In the genomic region with DNA sequence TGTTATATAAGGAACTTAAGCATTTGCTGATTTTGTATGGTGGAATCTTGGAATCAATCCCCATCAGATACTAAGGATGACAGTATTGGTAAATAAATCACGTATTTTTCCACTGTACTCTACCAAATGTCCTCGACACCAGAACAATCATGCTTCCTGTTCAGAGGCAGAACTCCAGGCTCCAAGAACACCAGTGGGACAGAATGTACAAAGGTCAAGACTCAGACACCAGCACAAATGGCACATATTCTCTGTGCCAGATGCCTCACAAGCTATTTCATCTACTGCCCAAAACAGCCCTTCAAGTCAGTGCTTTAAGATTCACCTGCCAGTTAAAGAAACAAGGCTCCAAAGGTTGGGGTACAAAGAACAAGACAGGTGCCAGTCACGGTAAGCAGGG, we compare ENCODE assay signal across 24 cellular contexts.
DNase-seq lines count a peak whose midpoint lies in the region; ATAC-seq, FAIRE-seq and TF ChIP-seq lines count a peak whose summit lies in the region.
"Had no signal": no experiment of that assay in that cellular context is flagged by ENCODE, and none has a peak within 500 bp of the region (broad histone marks: within the 10 kb centered on the region; RNA-seq: fewer than 3 reads in every experiment).

No MANE protein-coding gene starts in this region.

- H3K27ac ChIP-seq in HepG2 (ENCODE audit: extremely low read length, insufficient read depth, low read length) (peak overlapping the region; percentile 93), pancreas (peak overlapping the region; percentile 66 to 76 (median 71)), gastrocnemius medialis (peak overlapping the region; percentile 52 to 93 (median 69))
- H3K27ac ChIP-seq: 22Rv1, BLaER1, C4-2B had no signal

- TF ChIP-seq EP300 in HepG2 (IDR thresholded peaks at IDR 0.05; ENCODE audit: low read depth in 2 of 2, low read length in 2 of 2) = no peak
- no peak for TF ChIP-seq EP300 in HepG2 (CRISPR knock-in tag; IDR thresholded peaks at IDR 0.05; ENCODE audit: borderline replicate concordance)

- H3K36me3 Mint-ChIP-seq in activated CD4-positive, alpha-beta T cell treated with anti-CD3 and anti-CD28 coated beads, Interleukin-2, amount 10 ng/mL, durations not matched to agents 24 days and 14 days (ENCODE audit: low read depth) = no peaks in the 10 kb centered on the region
- H3K36me3 Mint-ChIP-seq: CD4-positive, CD25-positive, alpha-beta regulatory T cell; CD8-positive, alpha-beta T cell had no signal

- POLR2A ChIA-PET in HepG2 (lab: Yijun Ruan, JAX) = interaction anchor here (1.0 to 1.9 kb wide), 4 partner anchors 9 to 32 kb away, joined by 3 to 16 read pairs (median 7); no protein-coding TSS in a partner anchor

- H3K79me2 ChIP-seq in HepG2 (ENCODE audit: insufficient read depth, low read length) = no peaks in the 10 kb centered on the region

- peaks cover 35% of the 10 kb centered on the region for H3K4me1 ChIP-seq in HepG2 (ENCODE audit: insufficient read depth, low read length)
- peaks cover 0 to 12% (median 4%) of the 10 kb centered on the region in 3 donors for H3K4me1 ChIP-seq in pancreas
- peaks cover 34 to 43% of the 10 kb centered on the region in 2 donors for H3K4me1 ChIP-seq in gastrocnemius medialis
- H3K4me1 ChIP-seq: BLaER1, Caco-2 had no signal

- H3K9ac ChIP-seq in HepG2 (ENCODE audit: insufficient read depth, low read depth, low read length) = peak overlapping the region; percentile 66
- H3K9ac ChIP-seq: BLaER1 had no signal

- 52% methylated on average over 3 of the region's 3 CpGs for WGBS in HepG2 (ENCODE audit: low lambda C conversion rate)
- 45 to 46% methylated on average over 3 of the region's 3 CpGs for WGBS in pancreas, 2 donors

- H3K4me3 Mint-ChIP-seq in activated CD4-positive, alpha-beta T cell treated with anti-CD3 and anti-CD28 coated beads, Interleukin-2, amount 10 ng/mL, durations not matched to agents 24 days and 14 days = no peak overlapping the region
- H3K4me3 Mint-ChIP-seq: B cell; CD4-positive, CD25-positive, alpha-beta regulatory T cell; CD8-positive, alpha-beta T cell had no signal

- in situ Hi-C loops in HepG2 (cut with HindIII; ENCODE audit: extremely low pct_ligation_motif_present, low pct_unique_long_range_greater_than_20kb) (no loop called here), gastrocnemius medialis (cut with MboI; ENCODE audit: low sequenced_read_pairs in 4 of 4) (no loop called here)

- TF ChIP-seq CTCF in HepG2 (CRISPR knock-in tag; IDR thresholded peaks at IDR 0.05) (no peak), pancreas (IDR thresholded peaks at IDR 0.05) (no peak), gastrocnemius medialis (IDR thresholded peaks at IDR 0.05 in 4 of 5, conservative IDR thresholded peaks at IDR 0.05 in 1 of 5) (no peak)

- H3K27me3 ChIP-seq in HepG2 (ENCODE audit: control insufficient read depth in 1 of 2, insufficient read depth in 2 of 2, low read length in 2 of 2) = no peaks in the 10 kb centered on the region
- no peaks in the 10 kb centered on the region for H3K27me3 ChIP-seq in pancreas
- no peaks in the 10 kb centered on the region for H3K27me3 ChIP-seq in gastrocnemius medialis
- H3K27me3 ChIP-seq: BLaER1 had no signal

- no peaks in the 10 kb centered on the region for H3K27me3 Mint-ChIP-seq in activated CD4-positive, alpha-beta T cell treated with anti-CD3 and anti-CD28 coated beads, Interleukin-2, amount 10 ng/mL, durations not matched to agents 24 days and 14 days

- H3K4me3 ChIP-seq in HepG2 (replicated peaks in 1 of 3; ENCODE audit: insufficient read depth in 1 of 3, low read depth in 2 of 3, low read length in 3 of 3) (peak overlapping the region in 1 of 3 experiments; percentile 35; a peak in 2 of 6 replicates), pancreas (no peak overlapping the region), gastrocnemius medialis (no peak overlapping the region)
- H3K4me3 ChIP-seq: BLaER1 had no signal

- no peak for ATAC-seq in HepG2
- peak; percentile 40 to 78 (median 56) for ATAC-seq in pancreas
- peak; percentile 82 to 86 for ATAC-seq in gastrocnemius medialis
- ATAC-seq in GM18907 (IDR thresholded peaks at IDR 0.05; ENCODE audit: unreplicated experiment) = no peak
- ATAC-seq: CD8-positive, alpha-beta T cell had no signal

- FAIRE-seq in HepG2 (lab: Jason Lieb, UNC) (no peak), pancreas (lab: Jason Lieb, UNC) (no peak)
- FAIRE-seq: A204.1, GM12891, GM18507, H1 had no signal

- H3K27ac Mint-ChIP-seq in activated CD4-positive, alpha-beta T cell treated with anti-CD3 and anti-CD28 coated beads, Interleukin-2, amount 10 ng/mL, durations not matched to agents 24 days and 14 days = no peak overlapping the region
- H3K27ac Mint-ChIP-seq: B cell; CD4-positive, CD25-positive, alpha-beta regulatory T cell; CD8-positive, alpha-beta T cell had no signal

- H4K20me1 ChIP-seq in HepG2 (ENCODE audit: insufficient read depth, low read length) = no peaks in the 10 kb centered on the region
- H4K20me1 ChIP-seq: BLaER1 had no signal

- intact Hi-C loops in HepG2 (cut with micrococcal nuclease; ENCODE audit: unreplicated experiment) = no loop called here
- intact Hi-C loops in pancreas (cut with DNase I) = no loop called here
- intact Hi-C loops in gastrocnemius medialis (cut with DNase I; ENCODE audit: low total_unique reads) = no loop called here
- intact Hi-C loops in activated CD4-positive, alpha-beta T cell treated with anti-CD3 and anti-CD28 coated beads, Interleukin-2, amount 10 ng/mL, durations not matched to agents 24 days and 14 days (cut with micrococcal nuclease) = no loop called here

- H3K4me1 Mint-ChIP-seq in activated CD4-positive, alpha-beta T cell treated with anti-CD3 and anti-CD28 coated beads, Interleukin-2, amount 10 ng/mL, durations not matched to agents 24 days and 14 days = no peaks in the 10 kb centered on the region
- H3K4me1 Mint-ChIP-seq: B cell; CD4-positive, CD25-positive, alpha-beta regulatory T cell had no signal

- CTCF ChIA-PET in HepG2 (lab: Yijun Ruan, JAX; ENCODE audit: low intra/inter-chr PET ratio, low total read pairs) = no interaction called here

- peak overlapping the region; percentile 70 for H3K4me2 ChIP-seq in HepG2 (ENCODE audit: low read depth, low read length)
- H3K4me2 ChIP-seq: BLaER1 had no signal

- H3K36me3 ChIP-seq in HepG2 (replicated peaks in 1 of 2; ENCODE audit: control insufficient read depth in 1 of 2, insufficient read depth in 2 of 2, low read length in 2 of 2) = no peaks in the 10 kb centered on the region
- H3K36me3 ChIP-seq in pancreas = no peaks in the 10 kb centered on the region
- H3K36me3 ChIP-seq in gastrocnemius medialis = no peaks in the 10 kb centered on the region
- H3K36me3 ChIP-seq: BLaER1 had no signal

- H3K9me3 ChIP-seq in HepG2 (ENCODE audit: low read length) (no peaks in the 10 kb centered on the region), pancreas (no peaks in the 10 kb centered on the region), gastrocnemius medialis (no peaks in the 10 kb centered on the region)
- H3K9me3 ChIP-seq: BLaER1, Caco-2 had no signal

- peak; percentile 20 for DNase-seq in DMS53 (lab: John Stamatoyannopoulos, UW)
- no peak for DNase-seq in DMS53 treated with DMSO at 0.1 percent for 48 hours (lab: John Stamatoyannopoulos, UW; ENCODE audit: unreplicated experiment)
- no peak for DNase-seq in HepG2 (ENCODE audit: low spot score)
- peak in 2 of 6 donors; percentile 10 to 38 for DNase-seq in pancreas
- peak; percentile 39 to 63 for DNase-seq in gastrocnemius medialis
- no peak for DNase-seq in mucosa of gallbladder (ENCODE audit: low spot score)
- no peak for DNase-seq in activated CD4-positive, alpha-beta T cell treated with anti-CD3 and anti-CD28 coated beads, Interleukin-2, amount 10 ng/mL, durations not matched to agents 24 days and 14 days
- DNase-seq: Caco-2; CD4-positive, CD25-positive, alpha-beta regulatory T cell; CD8-positive, alpha-beta T cell; DMS 273 treated with DMSO at 0.1 percent for 48 hours; DND-41; GF-D8; H7; HCEC 1CT had no signal

- TF ChIP-seq RAD21 in HepG2 (CRISPR knock-in tag; IDR thresholded peaks at IDR 0.05) = no peak

- peak overlapping the region; percentile 10 for H2AFZ ChIP-seq in HepG2 (ENCODE audit: low read length)

- TF ChIP-seq POLR2A in HepG2 (IDR thresholded peaks at IDR 0.05; ENCODE audit: insufficient read depth in 1 of 2, low read depth in 2 of 2, low read length in 2 of 2) = no peak
- TF ChIP-seq POLR2A in gastrocnemius medialis (IDR thresholded peaks at IDR 0.05) = no peak

- H3K9me3 Mint-ChIP-seq in activated CD4-positive, alpha-beta T cell treated with anti-CD3 and anti-CD28 coated beads, Interleukin-2, amount 10 ng/mL, durations not matched to agents 24 days and 14 days = no peaks in the 10 kb centered on the region
- H3K9me3 Mint-ChIP-seq: CD8-positive, alpha-beta T cell had no signal

- BruUV-seq in HepG2 (replicated peaks; lab: Mats Ljungman, UMichigan) = TSS peak; percentile 96

TF ChIP-seq in HepG2, 621 proteins besides CTCF, POLR2A, EP300 and RAD21 (continues in another document):
- TF ChIP-seq, protein P1, sequence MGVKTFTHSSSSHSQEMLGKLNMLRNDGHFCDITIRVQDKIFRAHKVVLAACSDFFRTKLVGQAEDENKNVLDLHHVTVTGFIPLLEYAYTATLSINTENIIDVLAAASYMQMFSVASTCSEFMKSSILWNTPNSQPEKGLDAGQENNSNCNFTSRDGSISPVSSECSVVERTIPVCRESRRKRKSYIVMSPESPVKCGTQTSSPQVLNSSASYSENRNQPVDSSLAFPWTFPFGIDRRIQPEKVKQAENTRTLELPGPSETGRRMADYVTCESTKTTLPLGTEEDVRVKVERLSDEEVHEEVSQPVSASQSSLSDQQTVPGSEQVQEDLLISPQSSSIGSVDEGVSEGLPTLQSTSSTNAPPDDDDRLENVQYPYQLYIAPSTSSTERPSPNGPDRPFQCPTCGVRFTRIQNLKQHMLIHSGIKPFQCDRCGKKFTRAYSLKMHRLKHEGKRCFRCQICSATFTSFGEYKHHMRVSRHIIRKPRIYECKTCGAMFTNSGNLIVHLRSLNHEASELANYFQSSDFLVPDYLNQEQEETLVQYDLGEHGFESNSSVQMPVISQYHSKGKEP (CRISPR knock-in tag; IDR thresholded peaks at IDR 0.05) = no peak
- TF ChIP-seq KMT2A (CRISPR knock-in tag; IDR thresholded peaks at IDR 0.05) = no peak

Comparison
In these comparisons a context has a peak if more than half of its experiments do, and no peak if none do; other contexts are left out.
1. DNase-seq: peak in DMS53 (single experiment) and gastrocnemius medialis (2 of 2); none in DMS53 treated with DMSO at 0.1 percent for 48 hours (single experiment), HepG2 (single experiment), mucosa of gallbladder (single experiment) and activated CD4-positive, alpha-beta T cell treated with anti-CD3 and anti-CD28 coated beads, Interleukin-2, amount 10 ng/mL, durations not matched to agents 24 days and 14 days (single experiment).
2. ATAC-seq: peak in pancreas (4 of 4) and gastrocnemius medialis (2 of 2); none in HepG2 (single experiment) and GM18907 (single experiment).
3. Peak in every context shown above with its lines, with median percentiles within 50 percentile points of each other: H3K27ac ChIP-seq.